Comparison of ENCODE assay signal across 13 cellular contexts in the genomic region with DNA sequence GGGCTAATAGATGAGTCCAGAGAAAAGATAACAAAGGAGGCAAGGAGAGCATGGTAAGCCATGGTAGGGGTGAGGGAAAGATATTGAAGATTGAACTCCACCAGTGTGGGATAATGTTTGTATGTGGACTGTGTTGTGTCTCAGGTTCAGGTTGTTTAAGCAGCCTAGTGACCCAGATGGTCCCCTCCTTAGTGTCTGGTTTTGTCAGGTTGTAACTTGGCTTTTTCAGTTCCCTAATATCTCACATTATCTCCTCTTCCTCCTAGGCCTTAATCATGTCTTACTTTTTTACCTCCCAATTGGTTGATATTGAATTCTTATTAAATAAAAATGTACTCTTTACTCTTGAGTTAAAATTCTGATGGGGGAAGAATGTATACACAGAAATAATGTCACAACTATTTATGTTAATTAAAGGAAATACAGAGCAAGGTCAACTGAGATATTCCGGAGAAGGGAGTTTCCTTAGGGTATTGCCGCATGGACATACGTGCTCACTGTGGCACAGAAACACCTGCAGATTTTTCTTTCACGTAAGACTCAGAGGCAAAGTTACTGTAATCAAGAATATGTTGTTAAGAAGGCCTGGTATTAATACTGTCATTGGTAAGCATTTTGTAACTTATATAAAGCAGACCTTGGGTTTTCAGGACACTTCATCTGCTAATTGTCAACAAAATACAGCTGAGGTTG.
DNase-seq lines count a peak whose midpoint lies in the region; ATAC-seq lines count a peak whose summit lies in the region.
"Had no signal": no experiment of that assay in that cellular context is flagged by ENCODE, and none has a peak within 500 bp of the region (broad histone marks: within the 10 kb centered on the region; RNA-seq: fewer than 3 reads in every experiment).

No MANE protein-coding gene starts in this region.

- DNase-seq in anterior cingulate cortex (lab: John Stamatoyannopoulos, UW) (no peak), SIG-M5 treated with dmso at 0.1 percent for 504 hours (lab: John Stamatoyannopoulos, UW; ENCODE audit: unreplicated experiment) (no peak)
- DNase-seq: C1 segment of cervical spinal cord; Calu3; CD4-positive, alpha-beta memory T cell; COR-L47; DND-41; GOT3; HFFc6 had no signal

- ATAC-seq in GM18519 (IDR thresholded peaks at IDR 0.05; ENCODE audit: low FRiP score, unreplicated experiment): peak; percentile 56
- ATAC-seq in GM18868 (IDR thresholded peaks at IDR 0.05; ENCODE audit: unreplicated experiment): peak; percentile 46
- peak; percentile 69 for ATAC-seq in HG03520 (IDR thresholded peaks at IDR 0.05; ENCODE audit: unreplicated experiment)
- ATAC-seq in HG03045 (IDR thresholded peaks at IDR 0.05; ENCODE audit: unreplicated experiment): no peak
